27 cellular contexts compared by ENCODE assay signal in genomic region chr15:49560045-49560444, GRCh38.
"Had no signal": no experiment of that assay in that cellular context is flagged by ENCODE, and none has a peak within 500 bp of the region (broad histone marks: within the 10 kb centered on the region; RNA-seq: fewer than 3 reads in every experiment).

No MANE protein-coding gene starts in this region.

- H3K27ac ChIP-seq: colonic mucosa, coronary artery, dorsolateral prefrontal cortex, epithelial cell of prostate, esophagus muscularis mucosa, esophagus squamous epithelium, foreskin keratinocyte, gastrocnemius medialis, gastroesophageal sphincter, heart left ventricle, heart right ventricle had no signal

- FAIRE-seq: colon, endometrium, frontal cortex had no signal

- H3K36me3 ChIP-seq: colonic mucosa, esophagus muscularis mucosa, esophagus squamous epithelium, heart left ventricle, heart right ventricle had no signal

- H3K4me1 ChIP-seq: colonic mucosa, esophagus muscularis mucosa, esophagus squamous epithelium, foreskin keratinocyte, gastrocnemius medialis, gastroesophageal sphincter, heart left ventricle, heart right ventricle had no signal

- DNase-seq: colonic mucosa; cortex of kidney; dermis blood vessel endothelial cell; dorsolateral prefrontal cortex; effector CD4-positive, alpha-beta T cell; effector CD8-positive, alpha-beta T cell; effector memory CD4-positive, alpha-beta T cell; effector memory CD8-positive, alpha-beta T cell; endodermal cell; erythroblast; esophagus squamous epithelium; foreskin fibroblast; foreskin keratinocyte; foreskin melanocyte; gastrocnemius medialis; glutamatergic neuron; head of caudate nucleus; heart left ventricle; heart right ventricle had no signal

- H3K27me3 ChIP-seq: colonic mucosa, dorsolateral prefrontal cortex, esophagus muscularis mucosa, esophagus squamous epithelium, foreskin keratinocyte, gastrocnemius medialis, gastroesophageal sphincter, heart left ventricle, heart right ventricle had no signal

- ATAC-seq: effector memory CD8-positive, alpha-beta T cell; esophagus mucosa; foreskin keratinocyte; gastrocnemius medialis; gastroesophageal sphincter; heart left ventricle; heart right ventricle had no signal

- H3K9me3 ChIP-seq: colonic mucosa had no signal

- H3K4me3 ChIP-seq: colonic mucosa, coronary artery, dorsolateral prefrontal cortex, esophagus muscularis mucosa, esophagus squamous epithelium, gastrocnemius medialis, gastroesophageal sphincter, heart left ventricle, heart right ventricle had no signal
